Comparison of ENCODE assay signal across 13 cellular contexts in genomic region chrX:24900234-24900633, GRCh38.
A peak's percentile ranks its signal among the peaks of the same experiment; 100 is the strongest.
DNase-seq lines count a peak whose midpoint lies in the region; ATAC-seq, FAIRE-seq and TF ChIP-seq lines count a peak whose summit lies in the region.
"Had no signal": no experiment of that assay in that cellular context is flagged by ENCODE, and none has a peak within 500 bp of the region (broad histone marks: within the 10 kb centered on the region; RNA-seq: fewer than 3 reads in every experiment).

No MANE protein-coding gene starts in this region.

- peak; percentile 94 for FAIRE-seq in islet of Langerhans (lab: Jason Lieb, UNC)
- FAIRE-seq: GM12878, HTR-8/SVneo had no signal

- peak overlapping the region; percentile 10; the same call in 1 of the 2 replicates for H3K4me2 ChIP-seq in BLaER1

- H3K27me3 ChIP-seq in right atrium auricular region (no peaks in the 10 kb centered on the region), BLaER1 (peaks cover 97% of the 10 kb centered on the region), thyroid gland (no peaks in the 10 kb centered on the region)

- 68 to 83% methylated on average over 1 of the region's 1 CpG for WGBS in thyroid gland, 2 donors

- no peak overlapping the region for H3K9ac ChIP-seq in BLaER1
- H3K9ac ChIP-seq: GM23248 had no signal

- no peak for TF ChIP-seq CTCF in right atrium auricular region (IDR thresholded peaks at IDR 0.05)
- TF ChIP-seq CTCF in thyroid gland (IDR thresholded peaks at IDR 0.05) = no peak

- peak; percentile 85 for ATAC-seq in Right ventricle myocardium superior (ENCODE audit: poor library complexity)
- no peak for ATAC-seq in HG03342 (IDR thresholded peaks at IDR 0.05; ENCODE audit: unreplicated experiment)
- ATAC-seq in HG03378 (IDR thresholded peaks at IDR 0.05; ENCODE audit: unreplicated experiment) = no peak
- ATAC-seq: GM12878 had no signal

- intact Hi-C loops in Right ventricle myocardium superior (cut with DNase I) = no loop called here
- intact Hi-C loops in thyroid gland (cut with DNase I) = no loop called here

- H3K4me3 ChIP-seq in right atrium auricular region = no peak overlapping the region
- H3K4me3 ChIP-seq in BLaER1 = no peak overlapping the region
- no peak overlapping the region for H3K4me3 ChIP-seq in thyroid gland (replicated peaks in 1 of 3)
- H3K4me3 ChIP-seq: GM12878, GM23248 had no signal

- no peak for DNase-seq in Right ventricle myocardium superior
- no peak for DNase-seq in right atrium auricular region (ENCODE audit: low spot score)
- no peak for DNase-seq in thyroid gland
- DNase-seq: CD4-positive, alpha-beta memory T cell; GM23248; H7 had no signal

- H3K27ac ChIP-seq in right atrium auricular region (no peak overlapping the region), BLaER1 (no peak overlapping the region), thyroid gland (peak overlapping the region in 2 of 3 donors; percentile 33 to 67)
- H3K27ac ChIP-seq: C4-2B, GM23248 had no signal

- TF ChIP-seq POLR2A in thyroid gland (IDR thresholded peaks at IDR 0.05) = no peak

- H3K36me3 ChIP-seq in right atrium auricular region (no peaks in the 10 kb centered on the region), BLaER1 (peaks cover 19% of the 10 kb centered on the region), thyroid gland (no peaks in the 10 kb centered on the region)

- H4K20me1 ChIP-seq in BLaER1 = no peaks in the 10 kb centered on the region; the same call in 1 of the 2 replicates

- H3K9me3 ChIP-seq in right atrium auricular region (no peaks in the 10 kb centered on the region), BLaER1 (no peaks in the 10 kb centered on the region), thyroid gland (no peaks in the 10 kb centered on the region)

- H3K4me1 ChIP-seq in right atrium auricular region (no peaks in the 10 kb centered on the region), BLaER1 (peaks cover 10% of the 10 kb centered on the region; the same call in 1 of the 2 replicates), thyroid gland (peaks cover 10 to 20% of the 10 kb centered on the region in 2 donors)

Comparison
In these comparisons a context has a peak if more than half of its experiments do, and no peak if none do; other contexts are left out.
1. H3K27ac ChIP-seq: peak in thyroid gland (2 of 3); none in right atrium auricular region (0 of 2) and BLaER1 (single experiment).